Comparison of ENCODE assay signal across 1 cellular context in genomic region chr13:93685900-93686299, GRCh38.
A peak's percentile ranks its signal among the peaks of the same experiment; 100 is the strongest.
TF ChIP-seq lines count a peak whose summit lies in the region.

No MANE protein-coding gene starts in this region.

TF ChIP-seq in K562, 482 proteins besides CTCF, POLR2A, EP300 and RAD21 (continued from another document):
- TF ChIP-seq ZNF212 (CRISPR knock-in tag; IDR thresholded peaks at IDR 0.05) = no peak
- peak; percentile 28; the same call in 1 of the 2 replicates for TF ChIP-seq MAFF (IDR thresholded peaks at IDR 0.05; ENCODE audit: low read length)
- TF ChIP-seq RBM22 (IDR thresholded peaks at IDR 0.05; ENCODE audit: low read depth, low read length, poor library complexity, severe bottlenecking) = no peak
- no peak for TF ChIP-seq TBL1XR1 (IDR thresholded peaks at IDR 0.05; ENCODE audit: low read length in 2 of 2)
TF ChIP-seq in K562: peak in this region for 3.
